20 cellular contexts compared by ENCODE assay signal in the genomic region with DNA sequence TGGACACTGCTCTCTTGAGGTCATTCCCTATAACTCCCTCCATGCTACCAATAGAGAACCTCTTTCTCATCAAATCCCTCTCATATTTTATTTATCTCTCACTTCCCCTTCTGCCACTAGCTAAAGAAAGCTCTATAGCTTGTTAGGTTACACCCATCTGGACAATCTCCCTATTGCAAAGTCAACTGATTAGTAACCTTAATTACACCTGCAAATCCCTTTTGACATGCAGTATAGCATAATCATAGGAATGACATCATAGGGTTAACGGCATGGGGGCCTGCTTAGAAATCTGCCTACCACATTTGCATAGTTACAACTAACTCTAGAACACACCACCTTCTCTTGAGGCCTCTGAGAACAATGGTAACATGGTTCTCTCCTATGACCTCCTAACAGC.
"Had no signal": no experiment of that assay in that cellular context is flagged by ENCODE, and none has a peak within 500 bp of the region (broad histone marks: within the 10 kb centered on the region; RNA-seq: fewer than 3 reads in every experiment).

No MANE protein-coding gene starts in this region.

- H3K4me1 ChIP-seq: tibial artery, uterus had no signal

- H3K27ac Mint-ChIP-seq: activated CD4-positive, alpha-beta memory T cell treated with anti-CD3 and anti-CD28 coated beads for 36 hours; activated naive CD8-positive, alpha-beta T cell treated with anti-CD3 and anti-CD28 coated beads for 36 hours; activated T-helper 17 cell treated with anti-CD3 and anti-CD28 coated beads, Interleukin-2, amount 50 U/mL, for 72 hours; naive B cell; neural progenitor cell; WTC11 had no signal

- H3K4me1 Mint-ChIP-seq: activated naive CD8-positive, alpha-beta T cell treated with anti-CD3 and anti-CD28 coated beads for 36 hours; activated T-helper 17 cell treated with anti-CD3 and anti-CD28 coated beads, Interleukin-2, amount 50 U/mL, for 72 hours; naive B cell; neural progenitor cell had no signal

- H3K27me3 ChIP-seq: tibial artery, uterus had no signal

- ATAC-seq: activated T-helper 17 cell treated with anti-CD3 and anti-CD28 coated beads, Interleukin-2, amount 50 U/mL, for 72 hours; WTC11 had no signal

- H3K27ac ChIP-seq: cardiac muscle cell, left ventricle myocardium inferior, neural progenitor cell, tibial artery, uterus had no signal

- H3K27me3 Mint-ChIP-seq: activated naive CD8-positive, alpha-beta T cell treated with anti-CD3 and anti-CD28 coated beads for 36 hours had no signal

- H3K9me3 Mint-ChIP-seq: activated CD4-positive, alpha-beta memory T cell treated with anti-CD3 and anti-CD28 coated beads for 36 hours; activated T-helper 17 cell treated with anti-CD3 and anti-CD28 coated beads, Interleukin-2, amount 50 U/mL, for 72 hours had no signal

- DNase-seq: activated CD4-positive, alpha-beta memory T cell treated with anti-CD3 and anti-CD28 coated beads for 36 hours; activated CD4-positive, alpha-beta T cell treated with anti-CD3 and anti-CD28 coated beads for 4 hours; activated naive CD4-positive, alpha-beta T cell; activated naive CD8-positive, alpha-beta T cell treated with anti-CD3 and anti-CD28 coated beads for 36 hours; amniotic stem cell; dermis blood vessel endothelial cell; effector memory CD4-positive, alpha-beta T cell; left ventricle myocardium inferior; mammary epithelial cell; naive B cell; stimulated activated CD4-positive, alpha-beta T cell treated with anti-CD3 and anti-CD28 coated beads, Interleukin-12 subunit alpha, Interleukin-12 subunit beta, amount 100 ng/mL, for 4 hours; stimulated activated CD4-positive, alpha-beta T cell treated with anti-CD3 and anti-CD28 coated beads, Interleukin-2, amount 100 ng/mL, for 24 hours; stimulated activated naive CD4-positive, alpha-beta T cell treated with Interleukin-2 at 50 U/mL for 16 hours; substantia nigra; tibial artery; uterus had no signal

- H2AFZ ChIP-seq: neural progenitor cell had no signal

- H3K4me3 Mint-ChIP-seq: activated CD4-positive, alpha-beta memory T cell treated with anti-CD3 and anti-CD28 coated beads for 36 hours; activated naive CD8-positive, alpha-beta T cell treated with anti-CD3 and anti-CD28 coated beads for 36 hours; activated T-helper 17 cell treated with anti-CD3 and anti-CD28 coated beads, Interleukin-2, amount 50 U/mL, for 72 hours; naive B cell; neural progenitor cell; WTC11 had no signal

- H3K9me3 ChIP-seq: tibial artery, uterus had no signal

- H3K4me3 ChIP-seq: cardiac muscle cell, left ventricle myocardium inferior, neural progenitor cell, tibial artery, uterus had no signal

- H3K4me2 ChIP-seq: neural progenitor cell had no signal

- H3K36me3 ChIP-seq: cardiac muscle cell, left ventricle myocardium inferior, neural progenitor cell, tibial artery, uterus had no signal

- H3K36me3 Mint-ChIP-seq: activated CD4-positive, alpha-beta memory T cell treated with anti-CD3 and anti-CD28 coated beads for 36 hours; activated naive CD8-positive, alpha-beta T cell treated with anti-CD3 and anti-CD28 coated beads for 36 hours; neural progenitor cell had no signal
